33 cellular contexts compared by ENCODE assay signal in genomic region chr3:17872457-17872856, GRCh38.
A peak's percentile ranks its signal among the peaks of the same experiment; 100 is the strongest.
DNase-seq lines count a peak whose midpoint lies in the region; ATAC-seq, FAIRE-seq and TF ChIP-seq lines count a peak whose summit lies in the region.
"Had no signal": no experiment of that assay in that cellular context is flagged by ENCODE, and none has a peak within 500 bp of the region (broad histone marks: within the 10 kb centered on the region; RNA-seq: fewer than 3 reads in every experiment).

No MANE protein-coding gene starts in this region.

- no peak for TF ChIP-seq RAD21 in K562 (CRISPR knock-in tag; conservative IDR thresholded peaks at IDR 0.05 in 1 of 2, IDR thresholded peaks at IDR 0.05 in 1 of 2)

- H4K91ac ChIP-seq in trophoblast cell (ENCODE audit: low read depth, low read length), result no peak overlapping the region

- H3K27me3 ChIP-seq in K562 (ENCODE audit: control insufficient read depth in 2 of 2, insufficient read depth in 2 of 2, low read length in 2 of 2) (no peaks in the 10 kb centered on the region; a peak in 1 of 5 replicates), trophoblast cell (ENCODE audit: insufficient read depth, low read length) (no peaks in the 10 kb centered on the region)
- H3K27me3 ChIP-seq: BE2C; BLaER1; BLaER1 treated with 17β-estradiol and CSF1 and Interleukin-3, amounts not matched to agents 10 nM and 100 nM had no signal

- no peak overlapping the region for H3K23ac ChIP-seq in trophoblast cell (ENCODE audit: low read length)

- POLR2A ChIA-PET in K562 (lab: Yijun Ruan, JAX), result interaction anchor here (0.9 kb wide), 1 partner anchor 13 kb away, joined by 3 read pairs; no protein-coding TSS in a partner anchor
- POLR2A ChIA-PET in activated CD4-positive, alpha-beta T cell treated with anti-CD3 and anti-CD28 coated beads for 36 hours (lab: Charles Lee), result no interaction called here

- H3K36me3 Mint-ChIP-seq in activated CD4-positive, alpha-beta T cell treated with anti-CD3 and anti-CD28 coated beads for 36 hours (ENCODE audit: low read depth), result no peaks in the 10 kb centered on the region
- H3K36me3 Mint-ChIP-seq: CD14-positive monocyte; CD4-positive, alpha-beta memory T cell; CD4-positive, CD25-positive, alpha-beta regulatory T cell; CD8-positive, alpha-beta memory T cell; CD8-positive, alpha-beta T cell had no signal

- no peak overlapping the region for H3K4me3 Mint-ChIP-seq in activated CD4-positive, alpha-beta T cell treated with anti-CD3 and anti-CD28 coated beads for 36 hours
- H3K4me3 Mint-ChIP-seq: B cell; CD14-positive monocyte; CD4-positive, alpha-beta memory T cell; CD4-positive, alpha-beta T cell; CD4-positive, CD25-positive, alpha-beta regulatory T cell; CD8-positive, alpha-beta memory T cell; CD8-positive, alpha-beta T cell had no signal

- H2BK120ac ChIP-seq in trophoblast cell (ENCODE audit: insufficient read depth, low read length, poor library complexity), result no peak overlapping the region

- ATAC-seq in K562, result peak; percentile 49; the same call in 2 of the 3 replicates
- no peak for ATAC-seq in activated CD4-positive, alpha-beta T cell treated with anti-CD3 and anti-CD28 coated beads for 36 hours
- ATAC-seq: A549; CD8-positive, alpha-beta T cell had no signal

- intact Hi-C loops in K562 (cut with micrococcal nuclease) (no loop called here), posterior cingulate gyrus (cut with DNase I) (no loop called here)
- intact Hi-C loops in activated CD4-positive, alpha-beta T cell treated with anti-CD3 and anti-CD28 coated beads for 36 hours (cut with DNase I, micrococcal nuclease), result no loop called here

- H3K4me3 ChIP-seq in K562, result no peak overlapping the region
- H3K4me3 ChIP-seq in trophoblast cell (ENCODE audit: low read depth, low read length), result no peak overlapping the region
- H3K4me3 ChIP-seq: A549; BLaER1; BLaER1 treated with 17β-estradiol and CSF1 and Interleukin-3, amounts not matched to agents 10 nM and 100 nM had no signal

- H3K4me2 ChIP-seq in K562 (ENCODE audit: insufficient read depth, low read length) (no peak overlapping the region), trophoblast cell (ENCODE audit: low read length) (no peak overlapping the region)
- H3K4me2 ChIP-seq: A549; BLaER1; BLaER1 treated with 17β-estradiol and CSF1 and Interleukin-3, amounts not matched to agents 10 nM and 100 nM had no signal

- H4K12ac ChIP-seq in trophoblast cell (ENCODE audit: low read depth, low read length), result no peak overlapping the region

- H3K79me2 ChIP-seq in K562 (ENCODE audit: control insufficient read depth, insufficient read depth, low read length) (no peaks in the 10 kb centered on the region), trophoblast cell (ENCODE audit: control insufficient read depth, insufficient read depth, low read length, poor library complexity) (no peaks in the 10 kb centered on the region)

- H3K4ac ChIP-seq in trophoblast cell (ENCODE audit: low read depth, low read length), result no peak overlapping the region

- H3K4me1 ChIP-seq in K562 (replicated peaks in 1 of 2; ENCODE audit: control insufficient read depth in 2 of 2, insufficient read depth in 2 of 2, low read length in 2 of 2) (peaks cover 0 to 3% of the 10 kb centered on the region in 2 experiments; a peak in 1 of 5 replicates), trophoblast cell (ENCODE audit: control insufficient read depth in 1 of 2, insufficient read depth in 2 of 2, low read length in 2 of 2) (no peaks in the 10 kb centered on the region)
- H3K4me1 ChIP-seq: A549; BE2C; BLaER1; BLaER1 treated with 17β-estradiol and CSF1 and Interleukin-3, amounts not matched to agents 10 nM and 100 nM; Caco-2 had no signal

- no peaks in the 10 kb centered on the region for H3K9me3 Mint-ChIP-seq in activated CD4-positive, alpha-beta T cell treated with anti-CD3 and anti-CD28 coated beads for 36 hours (ENCODE audit: low read depth)
- H3K9me3 Mint-ChIP-seq: CD4-positive, alpha-beta memory T cell; CD4-positive, alpha-beta T cell; CD4-positive, CD25-positive, alpha-beta regulatory T cell; CD8-positive, alpha-beta memory T cell; CD8-positive, alpha-beta T cell had no signal

- 19% methylated on average over 13 of the region's 13 CpGs for WGBS in K562 (ENCODE audit: insufficient coverage, low coverage, missing lambda C conversion rate)
- WGBS in trophoblast cell (ENCODE audit: extremely low coverage, insufficient coverage, insufficient read length), result no CpG with 5 or more reads among the region's 13 CpGs

- no peak for TF ChIP-seq POLR2A in K562 (conservative IDR thresholded peaks at IDR 0.05)

- no peak overlapping the region for H2BK5ac ChIP-seq in trophoblast cell (ENCODE audit: low read depth, low read length, poor library complexity)

- H3K27ac Mint-ChIP-seq in activated CD4-positive, alpha-beta T cell treated with anti-CD3 and anti-CD28 coated beads for 36 hours, result no peak overlapping the region
- H3K27ac Mint-ChIP-seq: B cell; CD14-positive monocyte; CD4-positive, alpha-beta memory T cell; CD4-positive, alpha-beta T cell; CD4-positive, CD25-positive, alpha-beta regulatory T cell; CD8-positive, alpha-beta memory T cell; CD8-positive, alpha-beta T cell had no signal

- no peak overlapping the region for H2AK5ac ChIP-seq in trophoblast cell (ENCODE audit: low read length)

- TF ChIP-seq CTCF in K562 (IDR thresholded peaks at IDR 0.05 in 2 of 3, conservative IDR thresholded peaks at IDR 0.05 in 1 of 3; ENCODE audit: insufficient read depth in 2 of 3, low read depth in 1 of 3, low read length in 3 of 3), result no peak

- H3K9me3 ChIP-seq in K562 (replicated peaks; ENCODE audit: control insufficient read depth, insufficient read depth, low read depth, low read length) (no peaks in the 10 kb centered on the region), trophoblast cell (ENCODE audit: insufficient read depth, low read depth, low read length) (no peaks in the 10 kb centered on the region)
- H3K9me3 ChIP-seq: A549, BE2C, BLaER1, Caco-2 had no signal

- no peak overlapping the region for H3K18ac ChIP-seq in trophoblast cell (ENCODE audit: low read length)

- no peak overlapping the region for H3K14ac ChIP-seq in trophoblast cell (ENCODE audit: low read length)

- H3K36me3 ChIP-seq in K562 (ENCODE audit: control insufficient read depth, insufficient read depth, low read length) (no peaks in the 10 kb centered on the region), trophoblast cell (ENCODE audit: control insufficient read depth in 1 of 2, insufficient read depth in 2 of 2, low read length in 2 of 2) (no peaks in the 10 kb centered on the region)
- H3K36me3 ChIP-seq: BE2C; BLaER1; BLaER1 treated with 17β-estradiol and CSF1 and Interleukin-3, amounts not matched to agents 10 nM and 100 nM had no signal

- no peak overlapping the region for H4K8ac ChIP-seq in trophoblast cell (ENCODE audit: low read depth, low read length)

- FAIRE-seq in K562 (lab: Jason Lieb, UNC), result no peak
- FAIRE-seq: A204.1, A549, D721Med had no signal

- H3K79me1 ChIP-seq in trophoblast cell (ENCODE audit: low read length), result no peaks in the 10 kb centered on the region

- DNase-seq in K562 (ENCODE audit: extremely low read depth in 1 of 4, low spot score in 3 of 4) (no peak), trophoblast cell (peak; percentile 20 to 40), posterior cingulate gyrus (no peak)
- DNase-seq in activated CD4-positive, alpha-beta T cell treated with anti-CD3 and anti-CD28 coated beads for 36 hours, result no peak
- DNase-seq: 8988T; ACHN; AML-193; BE2C; C1 segment of cervical spinal cord; Caco-2; Calu3; CD4-positive, alpha-beta memory T cell; CD4-positive, alpha-beta T cell; CD4-positive, CD25-positive, alpha-beta regulatory T cell; CD8-positive, alpha-beta memory T cell; CD8-positive, alpha-beta T cell; COR-L47; DMS 273 treated with DMSO at 0.1 percent for 48 hours; DMS153; DMS53; DMS79; DMS79 treated with DMSO at 0.1 percent for 48 hours; DND-41; EL had no signal

- in situ Hi-C loops in K562 (cut with MboI), result no loop called here

- H2AFZ ChIP-seq in K562 (ENCODE audit: low read depth, low read length) (no peak overlapping the region), trophoblast cell (ENCODE audit: insufficient read depth, low read length, poor library complexity) (no peak overlapping the region)

- H4K20me1 ChIP-seq in K562 (replicated peaks; ENCODE audit: control insufficient read depth, insufficient read depth, low read length), result no peaks in the 10 kb centered on the region; the same call in 1 of the 2 replicates
- H4K20me1 ChIP-seq: BLaER1; BLaER1 treated with 17β-estradiol and CSF1 and Interleukin-3, amounts not matched to agents 10 nM and 100 nM had no signal

- peaks cover 2% of the 10 kb centered on the region for H3K27me3 Mint-ChIP-seq in activated CD4-positive, alpha-beta T cell treated with anti-CD3 and anti-CD28 coated beads for 36 hours

- no peak overlapping the region for H2BK12ac ChIP-seq in trophoblast cell (ENCODE audit: low read length)

- CTCF ChIA-PET in K562 (lab: Yijun Ruan, JAX; ENCODE audit: low intra/inter-chr PET ratio), result no interaction called here
- CTCF ChIA-PET in activated CD4-positive, alpha-beta T cell treated with anti-CD3 and anti-CD28 coated beads for 36 hours (lab: Charles Lee), result interaction anchor here (0.7 kb wide), 1 partner anchor 31 kb away, joined by 3 read pairs; no protein-coding TSS in a partner anchor

- TF ChIP-seq EP300 in K562 (IDR thresholded peaks at IDR 0.05; ENCODE audit: low read length), result no peak

- H3K4me1 Mint-ChIP-seq in activated CD4-positive, alpha-beta T cell treated with anti-CD3 and anti-CD28 coated beads for 36 hours, result no peaks in the 10 kb centered on the region
- H3K4me1 Mint-ChIP-seq: B cell; CD4-positive, alpha-beta memory T cell; CD4-positive, CD25-positive, alpha-beta regulatory T cell; CD8-positive, alpha-beta memory T cell had no signal

- no peaks in the 10 kb centered on the region for H3K9me1 ChIP-seq in K562 (ENCODE audit: control insufficient read depth, insufficient read depth, low read length)

- H3K27ac ChIP-seq in K562 (ENCODE audit: extremely low read depth, low read depth, low read length) (no peak overlapping the region), trophoblast cell (ENCODE audit: low read depth, low read length) (no peak overlapping the region)
- H3K27ac ChIP-seq: 22Rv1; A549; BLaER1; BLaER1 treated with 17β-estradiol and CSF1 and Interleukin-3, amounts not matched to agents 10 nM and 100 nM; C4-2B had no signal

- H3K9ac ChIP-seq in K562 (ENCODE audit: insufficient read depth in 1 of 2, low read depth in 2 of 2, low read length in 2 of 2) (no peak overlapping the region), trophoblast cell (ENCODE audit: low read length) (no peak overlapping the region)
- H3K9ac ChIP-seq: BLaER1; BLaER1 treated with 17β-estradiol and CSF1 and Interleukin-3, amounts not matched to agents 10 nM and 100 nM had no signal

- no TSS peak for BruUV-seq in K562 (replicated peaks; lab: Mats Ljungman, UMichigan)

TF ChIP-seq in K562, 482 proteins besides CTCF, POLR2A, EP300 and RAD21:
- TF ChIP-seq ZFP1 (CRISPR knock-in tag; IDR thresholded peaks at IDR 0.05) (no peak), NRF1 (conservative IDR thresholded peaks at IDR 0.05 in 1 of 2, IDR thresholded peaks at IDR 0.05 in 1 of 2) (peak; percentile 75 to 78)

Comparison
In these comparisons a context has a peak if more than half of its experiments do, and no peak if none do; other contexts are left out.
1. DNase-seq: peak in trophoblast cell (2 of 2); none in K562 (0 of 4), activated CD4-positive, alpha-beta T cell treated with anti-CD3 and anti-CD28 coated beads for 36 hours (single experiment) and posterior cingulate gyrus (0 of 10).